Comparison of ENCODE assay signal across 3 cellular contexts in the genomic region with DNA sequence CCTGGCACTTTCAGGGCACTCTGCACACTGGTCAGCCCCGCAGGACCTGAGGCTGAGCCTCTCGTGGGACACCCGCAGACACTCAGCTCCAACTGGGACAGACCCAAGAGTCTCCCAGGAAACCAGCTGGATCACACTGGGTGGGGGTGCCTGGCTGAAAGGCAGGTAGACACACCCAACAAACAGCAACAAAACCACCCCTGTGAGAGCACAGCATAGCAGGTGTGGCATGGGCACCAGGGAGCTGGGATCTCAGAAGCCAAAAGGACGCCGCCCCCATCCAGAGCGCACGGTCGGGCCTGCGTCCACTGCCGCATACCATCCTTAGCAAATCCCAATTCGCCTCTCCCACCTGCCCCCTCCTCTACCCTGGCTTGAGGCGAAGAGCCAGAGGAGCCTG.
TF ChIP-seq lines count a peak whose summit lies in the region.

No MANE protein-coding gene starts in this region.

TF ChIP-seq in HEK293, 187 proteins besides CTCF, POLR2A, EP300 and RAD21:
- TF ChIP-seq, protein P1, sequence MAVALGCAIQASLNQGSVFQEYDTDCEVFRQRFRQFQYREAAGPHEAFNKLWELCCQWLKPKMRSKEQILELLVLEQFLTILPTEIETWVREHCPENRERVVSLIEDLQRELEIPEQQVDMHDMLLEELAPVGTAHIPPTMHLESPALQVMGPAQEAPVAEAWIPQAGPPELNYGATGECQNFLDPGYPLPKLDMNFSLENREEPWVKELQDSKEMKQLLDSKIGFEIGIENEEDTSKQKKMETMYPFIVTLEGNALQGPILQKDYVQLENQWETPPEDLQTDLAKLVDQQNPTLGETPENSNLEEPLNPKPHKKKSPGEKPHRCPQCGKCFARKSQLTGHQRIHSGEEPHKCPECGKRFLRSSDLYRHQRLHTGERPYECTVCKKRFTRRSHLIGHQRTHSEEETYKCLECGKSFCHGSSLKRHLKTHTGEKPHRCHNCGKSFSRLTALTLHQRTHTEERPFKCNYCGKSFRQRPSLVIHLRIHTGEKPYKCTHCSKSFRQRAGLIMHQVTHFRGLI (tag by site-specific recombination; IDR thresholded peaks at IDR 0.05) = no peak
- TF ChIP-seq KLF1 (tag by site-specific recombination; IDR thresholded peaks at IDR 0.05) = peak; percentile 62

TF ChIP-seq in H1, 55 proteins besides CTCF, POLR2A, EP300 and RAD21 (continues in another document):
- TF ChIP-seq, protein P2, sequence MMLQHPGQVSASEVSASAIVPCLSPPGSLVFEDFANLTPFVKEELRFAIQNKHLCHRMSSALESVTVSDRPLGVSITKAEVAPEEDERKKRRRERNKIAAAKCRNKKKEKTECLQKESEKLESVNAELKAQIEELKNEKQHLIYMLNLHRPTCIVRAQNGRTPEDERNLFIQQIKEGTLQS (IDR thresholded peaks at IDR 0.05; ENCODE audit: insufficient read depth, low read depth, low read length) = no peak
- TF ChIP-seq KDM5A (IDR thresholded peaks at IDR 0.05; ENCODE audit: low read length) (no peak), NANOG (IDR thresholded peaks at IDR 0.05; ENCODE audit: insufficient read depth, low read depth, low read length, poor library complexity, severe bottlenecking) (no peak), HDAC6 (IDR thresholded peaks at IDR 0.05; ENCODE audit: low read depth, low read length) (no peak), GTF2F1 (IDR thresholded peaks at IDR 0.05; ENCODE audit: borderline replicate concordance, low read depth, low read length) (no peak), ZNF274 (IDR thresholded peaks at IDR 0.05; ENCODE audit: borderline replicate concordance, extremely low read depth, low read length) (no peak), RXRA (IDR thresholded peaks at IDR 0.05; ENCODE audit: insufficient read depth, low read depth, low read length) (no peak), JUN (IDR thresholded peaks at IDR 0.05; ENCODE audit: low read depth, low read length) (no peak), EGR1 (IDR thresholded peaks at IDR 0.05; ENCODE audit: borderline replicate concordance, low read depth, low read length) (no peak), BRCA1 (IDR thresholded peaks at IDR 0.05; ENCODE audit: low read depth, low read length) (no peak), TCF12 (IDR thresholded peaks at IDR 0.05; ENCODE audit: low read depth, low read length) (no peak), CEBPB (IDR thresholded peaks at IDR 0.05; ENCODE audit: low read depth, low read length) (no peak)
- TF ChIP-seq, protein P3, sequence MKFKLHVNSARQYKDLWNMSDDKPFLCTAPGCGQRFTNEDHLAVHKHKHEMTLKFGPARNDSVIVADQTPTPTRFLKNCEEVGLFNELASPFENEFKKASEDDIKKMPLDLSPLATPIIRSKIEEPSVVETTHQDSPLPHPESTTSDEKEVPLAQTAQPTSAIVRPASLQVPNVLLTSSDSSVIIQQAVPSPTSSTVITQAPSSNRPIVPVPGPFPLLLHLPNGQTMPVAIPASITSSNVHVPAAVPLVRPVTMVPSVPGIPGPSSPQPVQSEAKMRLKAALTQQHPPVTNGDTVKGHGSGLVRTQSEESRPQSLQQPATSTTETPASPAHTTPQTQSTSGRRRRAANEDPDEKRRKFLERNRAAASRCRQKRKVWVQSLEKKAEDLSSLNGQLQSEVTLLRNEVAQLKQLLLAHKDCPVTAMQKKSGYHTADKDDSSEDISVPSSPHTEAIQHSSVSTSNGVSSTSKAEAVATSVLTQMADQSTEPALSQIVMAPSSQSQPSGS (IDR thresholded peaks at IDR 0.05; ENCODE audit: low read length) = no peak
- TF ChIP-seq, protein P4, sequence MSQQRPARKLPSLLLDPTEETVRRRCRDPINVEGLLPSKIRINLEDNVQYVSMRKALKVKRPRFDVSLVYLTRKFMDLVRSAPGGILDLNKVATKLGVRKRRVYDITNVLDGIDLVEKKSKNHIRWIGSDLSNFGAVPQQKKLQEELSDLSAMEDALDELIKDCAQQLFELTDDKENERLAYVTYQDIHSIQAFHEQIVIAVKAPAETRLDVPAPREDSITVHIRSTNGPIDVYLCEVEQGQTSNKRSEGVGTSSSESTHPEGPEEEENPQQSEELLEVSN (IDR thresholded peaks at IDR 0.05) = no peak

TF ChIP-seq in SK-N-SH, 30 proteins besides CTCF, POLR2A, EP300 and RAD21:
- TF ChIP-seq, protein P5, sequence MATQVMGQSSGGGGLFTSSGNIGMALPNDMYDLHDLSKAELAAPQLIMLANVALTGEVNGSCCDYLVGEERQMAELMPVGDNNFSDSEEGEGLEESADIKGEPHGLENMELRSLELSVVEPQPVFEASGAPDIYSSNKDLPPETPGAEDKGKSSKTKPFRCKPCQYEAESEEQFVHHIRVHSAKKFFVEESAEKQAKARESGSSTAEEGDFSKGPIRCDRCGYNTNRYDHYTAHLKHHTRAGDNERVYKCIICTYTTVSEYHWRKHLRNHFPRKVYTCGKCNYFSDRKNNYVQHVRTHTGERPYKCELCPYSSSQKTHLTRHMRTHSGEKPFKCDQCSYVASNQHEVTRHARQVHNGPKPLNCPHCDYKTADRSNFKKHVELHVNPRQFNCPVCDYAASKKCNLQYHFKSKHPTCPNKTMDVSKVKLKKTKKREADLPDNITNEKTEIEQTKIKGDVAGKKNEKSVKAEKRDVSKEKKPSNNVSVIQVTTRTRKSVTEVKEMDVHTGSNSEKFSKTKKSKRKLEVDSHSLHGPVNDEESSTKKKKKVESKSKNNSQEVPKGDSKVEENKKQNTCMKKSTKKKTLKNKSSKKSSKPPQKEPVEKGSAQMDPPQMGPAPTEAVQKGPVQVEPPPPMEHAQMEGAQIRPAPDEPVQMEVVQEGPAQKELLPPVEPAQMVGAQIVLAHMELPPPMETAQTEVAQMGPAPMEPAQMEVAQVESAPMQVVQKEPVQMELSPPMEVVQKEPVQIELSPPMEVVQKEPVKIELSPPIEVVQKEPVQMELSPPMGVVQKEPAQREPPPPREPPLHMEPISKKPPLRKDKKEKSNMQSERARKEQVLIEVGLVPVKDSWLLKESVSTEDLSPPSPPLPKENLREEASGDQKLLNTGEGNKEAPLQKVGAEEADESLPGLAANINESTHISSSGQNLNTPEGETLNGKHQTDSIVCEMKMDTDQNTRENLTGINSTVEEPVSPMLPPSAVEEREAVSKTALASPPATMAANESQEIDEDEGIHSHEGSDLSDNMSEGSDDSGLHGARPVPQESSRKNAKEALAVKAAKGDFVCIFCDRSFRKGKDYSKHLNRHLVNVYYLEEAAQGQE (IDR thresholded peaks at IDR 0.05; ENCODE audit: low read depth, low read length) = no peak
- no peak for TF ChIP-seq TEAD4 (IDR thresholded peaks at IDR 0.05; ENCODE audit: borderline replicate concordance, insufficient read depth)
